ENCODE assay signal across 1 cellular context in the genomic region with DNA sequence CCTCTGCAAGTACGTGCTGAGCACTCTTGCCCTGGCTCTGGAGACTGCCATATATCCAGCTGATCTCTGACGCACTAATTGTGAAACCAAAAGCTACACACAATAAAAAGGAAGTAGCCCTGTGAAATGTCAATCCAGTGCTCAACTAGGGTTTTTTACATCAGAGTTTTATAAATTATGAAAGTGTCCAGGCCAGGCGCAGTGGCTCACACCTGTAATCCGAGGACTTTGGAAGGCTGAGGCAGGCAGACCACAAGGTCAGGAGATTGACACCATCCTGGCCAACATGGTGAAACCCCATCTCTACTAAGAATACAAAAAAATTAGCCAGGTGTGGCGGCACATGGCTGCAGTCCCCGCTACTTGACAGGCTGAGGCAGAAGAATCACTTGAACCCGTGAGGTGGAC.
A peak's percentile ranks its signal among the peaks of the same experiment; 100 is the strongest.
TF ChIP-seq lines count a peak whose summit lies in the region.

No MANE protein-coding gene starts in this region.

TF ChIP-seq in GM12878, 131 proteins besides CTCF, POLR2A, EP300 and RAD21 (continues in another document):
- TF ChIP-seq, protein P1, sequence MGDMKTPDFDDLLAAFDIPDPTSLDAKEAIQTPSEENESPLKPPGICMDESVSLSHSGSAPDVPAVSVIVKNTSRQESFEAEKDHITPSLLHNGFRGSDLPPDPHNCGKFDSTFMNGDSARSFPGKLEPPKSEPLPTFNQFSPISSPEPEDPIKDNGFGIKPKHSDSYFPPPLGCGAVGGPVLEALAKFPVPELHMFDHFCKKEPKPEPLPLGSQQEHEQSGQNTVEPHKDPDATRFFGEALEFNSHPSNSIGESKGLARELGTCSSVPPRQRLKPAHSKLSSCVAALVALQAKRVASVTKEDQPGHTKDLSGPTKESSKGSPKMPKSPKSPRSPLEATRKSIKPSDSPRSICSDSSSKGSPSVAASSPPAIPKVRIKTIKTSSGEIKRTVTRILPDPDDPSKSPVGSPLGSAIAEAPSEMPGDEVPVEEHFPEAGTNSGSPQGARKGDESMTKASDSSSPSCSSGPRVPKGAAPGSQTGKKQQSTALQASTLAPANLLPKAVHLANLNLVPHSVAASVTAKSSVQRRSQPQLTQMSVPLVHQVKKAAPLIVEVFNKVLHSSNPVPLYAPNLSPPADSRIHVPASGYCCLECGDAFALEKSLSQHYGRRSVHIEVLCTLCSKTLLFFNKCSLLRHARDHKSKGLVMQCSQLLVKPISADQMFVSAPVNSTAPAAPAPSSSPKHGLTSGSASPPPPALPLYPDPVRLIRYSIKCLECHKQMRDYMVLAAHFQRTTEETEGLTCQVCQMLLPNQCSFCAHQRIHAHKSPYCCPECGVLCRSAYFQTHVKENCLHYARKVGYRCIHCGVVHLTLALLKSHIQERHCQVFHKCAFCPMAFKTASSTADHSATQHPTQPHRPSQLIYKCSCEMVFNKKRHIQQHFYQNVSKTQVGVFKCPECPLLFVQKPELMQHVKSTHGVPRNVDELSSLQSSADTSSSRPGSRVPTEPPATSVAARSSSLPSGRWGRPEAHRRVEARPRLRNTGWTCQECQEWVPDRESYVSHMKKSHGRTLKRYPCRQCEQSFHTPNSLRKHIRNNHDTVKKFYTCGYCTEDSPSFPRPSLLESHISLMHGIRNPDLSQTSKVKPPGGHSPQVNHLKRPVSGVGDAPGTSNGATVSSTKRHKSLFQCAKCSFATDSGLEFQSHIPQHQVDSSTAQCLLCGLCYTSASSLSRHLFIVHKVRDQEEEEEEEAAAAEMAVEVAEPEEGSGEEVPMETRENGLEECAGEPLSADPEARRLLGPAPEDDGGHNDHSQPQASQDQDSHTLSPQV (IDR thresholded peaks at IDR 0.05) = 0 out of 2 replicates have a peak, but pooled peaks have one; percentile 28
- TF ChIP-seq RUNX3 (IDR thresholded peaks at IDR 0.05; ENCODE audit: low read length) (peak; percentile 80), NR2F1 (conservative IDR thresholded peaks at IDR 0.05) (peak; percentile 97), IKZF1 (conservative IDR thresholded peaks at IDR 0.05) (peak; percentile 92), JUND (IDR thresholded peaks at IDR 0.05; ENCODE audit: low read depth, low read length) (peak; percentile 50; the same call in 1 of the 2 replicates), KLF5 (IDR thresholded peaks at IDR 0.05; ENCODE audit: partially characterized antibody) (peak; percentile 73), RFX5 (IDR thresholded peaks at IDR 0.05; ENCODE audit: low read depth, low read length) (no peak), E2F8 (IDR thresholded peaks at IDR 0.05; ENCODE audit: low read depth, partially characterized antibody) (peak; percentile 36), IRF4 (IDR thresholded peaks at IDR 0.05; ENCODE audit: low read depth, low read length) (0 out of 2 replicates have a peak, but pooled peaks have one; percentile 21), CREB1 (IDR thresholded peaks at IDR 0.05; ENCODE audit: low read depth) (peak; percentile 86), SPI1 (IDR thresholded peaks at IDR 0.05; ENCODE audit: borderline replicate concordance, insufficient read depth, low read depth, low read length) (peak; percentile 82), YY1 (IDR thresholded peaks at IDR 0.05; ENCODE audit: low read depth, low read length) (peak; percentile 43; the same call in 1 of the 2 replicates), JUNB (IDR thresholded peaks at IDR 0.05) (peak; percentile 70), CEBPZ (IDR thresholded peaks at IDR 0.05; ENCODE audit: low read depth, low read length) (no peak), LARP7 (IDR thresholded peaks at IDR 0.05) (no peak), GATAD2B (conservative IDR thresholded peaks at IDR 0.05; ENCODE audit: low read depth) (0 out of 2 replicates have a peak, but pooled peaks have one; percentile 52), GABPA (IDR thresholded peaks at IDR 0.05; ENCODE audit: low read depth) (peak; percentile 23; the same call in 1 of the 2 replicates), ETV6 (conservative IDR thresholded peaks at IDR 0.05 in 1 of 2, IDR thresholded peaks at IDR 0.05 in 1 of 2; ENCODE audit: borderline replicate concordance in 1 of 2, low read depth in 1 of 2) (no peak; a peak in 1 of 4 replicates), MTA2 (IDR thresholded peaks at IDR 0.05; ENCODE audit: low read depth) (peak; percentile 93), PAX5 (IDR thresholded peaks at IDR 0.05; ENCODE audit: borderline replicate concordance, low read depth, low read length) (peak; percentile 53; the same call in 1 of the 2 replicates), BMI1 (IDR thresholded peaks at IDR 0.05; ENCODE audit: borderline replicate concordance) (0 out of 2 replicates have a peak, but pooled peaks have one; percentile 48), MEF2A (IDR thresholded peaks at IDR 0.05; ENCODE audit: insufficient read depth, low read depth, low read length) (peak; percentile 18; the same call in 1 of the 2 replicates), MEF2B (IDR thresholded peaks at IDR 0.05; ENCODE audit: partially characterized antibody, poor library complexity, severe bottlenecking) (peak; percentile 56), TCF12 (IDR thresholded peaks at IDR 0.05; ENCODE audit: low read depth, low read length) (peak; percentile 72; the same call in 1 of the 2 replicates), DPF2 (IDR thresholded peaks at IDR 0.05) (peak; percentile 85), NBN (IDR thresholded peaks at IDR 0.05) (peak; percentile 93), SIX5 (IDR thresholded peaks at IDR 0.05; ENCODE audit: low read depth, low read length, severe bottlenecking) (no peak), RAD51 (IDR thresholded peaks at IDR 0.05) (peak; percentile 67; the same call in 1 of the 2 replicates), ZBED1 (IDR thresholded peaks at IDR 0.05; ENCODE audit: borderline replicate concordance) (peak; percentile 42; the same call in 1 of the 2 replicates), FOXM1 (IDR thresholded peaks at IDR 0.05; ENCODE audit: low read depth, low read length) (no peak; the same call in 1 of the 2 replicates), EGR1 (IDR thresholded peaks at IDR 0.05; ENCODE audit: borderline replicate concordance in 1 of 2, low read depth in 2 of 2, low read length in 2 of 2) (no peak), BACH1 (IDR thresholded peaks at IDR 0.05; ENCODE audit: borderline replicate concordance) (peak; percentile 49; the same call in 1 of the 2 replicates), EED (IDR thresholded peaks at IDR 0.05; ENCODE audit: low read depth) (peak; percentile 95), CBX5 (IDR thresholded peaks at IDR 0.05; ENCODE audit: low read depth) (no peak; the same call in 1 of the 2 replicates), CBFB (IDR thresholded peaks at IDR 0.05; ENCODE audit: low read depth) (peak; percentile 67; the same call in 1 of the 2 replicates), ATF3 (IDR thresholded peaks at IDR 0.05; ENCODE audit: borderline replicate concordance, extremely low read depth, low read depth, low read length) (no peak), HDGF (IDR thresholded peaks at IDR 0.05) (peak; percentile 66), TBL1XR1 (IDR thresholded peaks at IDR 0.05; ENCODE audit: low read depth, low read length) (no peak), MXI1 (IDR thresholded peaks at IDR 0.05; ENCODE audit: low read depth, low read length) (peak; percentile 51; the same call in 1 of the 2 replicates)
- TF ChIP-seq, protein P2, sequence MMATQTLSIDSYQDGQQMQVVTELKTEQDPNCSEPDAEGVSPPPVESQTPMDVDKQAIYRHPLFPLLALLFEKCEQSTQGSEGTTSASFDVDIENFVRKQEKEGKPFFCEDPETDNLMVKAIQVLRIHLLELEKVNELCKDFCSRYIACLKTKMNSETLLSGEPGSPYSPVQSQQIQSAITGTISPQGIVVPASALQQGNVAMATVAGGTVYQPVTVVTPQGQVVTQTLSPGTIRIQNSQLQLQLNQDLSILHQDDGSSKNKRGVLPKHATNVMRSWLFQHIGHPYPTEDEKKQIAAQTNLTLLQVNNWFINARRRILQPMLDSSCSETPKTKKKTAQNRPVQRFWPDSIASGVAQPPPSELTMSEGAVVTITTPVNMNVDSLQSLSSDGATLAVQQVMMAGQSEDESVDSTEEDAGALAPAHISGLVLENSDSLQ (IDR thresholded peaks at IDR 0.05) = peak; percentile 94
- TF ChIP-seq, protein P3, sequence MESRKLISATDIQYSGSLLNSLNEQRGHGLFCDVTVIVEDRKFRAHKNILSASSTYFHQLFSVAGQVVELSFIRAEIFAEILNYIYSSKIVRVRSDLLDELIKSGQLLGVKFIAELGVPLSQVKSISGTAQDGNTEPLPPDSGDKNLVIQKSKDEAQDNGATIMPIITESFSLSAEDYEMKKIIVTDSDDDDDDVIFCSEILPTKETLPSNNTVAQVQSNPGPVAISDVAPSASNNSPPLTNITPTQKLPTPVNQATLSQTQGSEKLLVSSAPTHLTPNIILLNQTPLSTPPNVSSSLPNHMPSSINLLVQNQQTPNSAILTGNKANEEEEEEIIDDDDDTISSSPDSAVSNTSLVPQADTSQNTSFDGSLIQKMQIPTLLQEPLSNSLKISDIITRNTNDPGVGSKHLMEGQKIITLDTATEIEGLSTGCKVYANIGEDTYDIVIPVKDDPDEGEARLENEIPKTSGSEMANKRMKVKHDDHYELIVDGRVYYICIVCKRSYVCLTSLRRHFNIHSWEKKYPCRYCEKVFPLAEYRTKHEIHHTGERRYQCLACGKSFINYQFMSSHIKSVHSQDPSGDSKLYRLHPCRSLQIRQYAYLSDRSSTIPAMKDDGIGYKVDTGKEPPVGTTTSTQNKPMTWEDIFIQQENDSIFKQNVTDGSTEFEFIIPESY (IDR thresholded peaks at IDR 0.05) = 0 out of 2 replicates have a peak, but pooled peaks have one; percentile 33
- TF ChIP-seq, protein P4, sequence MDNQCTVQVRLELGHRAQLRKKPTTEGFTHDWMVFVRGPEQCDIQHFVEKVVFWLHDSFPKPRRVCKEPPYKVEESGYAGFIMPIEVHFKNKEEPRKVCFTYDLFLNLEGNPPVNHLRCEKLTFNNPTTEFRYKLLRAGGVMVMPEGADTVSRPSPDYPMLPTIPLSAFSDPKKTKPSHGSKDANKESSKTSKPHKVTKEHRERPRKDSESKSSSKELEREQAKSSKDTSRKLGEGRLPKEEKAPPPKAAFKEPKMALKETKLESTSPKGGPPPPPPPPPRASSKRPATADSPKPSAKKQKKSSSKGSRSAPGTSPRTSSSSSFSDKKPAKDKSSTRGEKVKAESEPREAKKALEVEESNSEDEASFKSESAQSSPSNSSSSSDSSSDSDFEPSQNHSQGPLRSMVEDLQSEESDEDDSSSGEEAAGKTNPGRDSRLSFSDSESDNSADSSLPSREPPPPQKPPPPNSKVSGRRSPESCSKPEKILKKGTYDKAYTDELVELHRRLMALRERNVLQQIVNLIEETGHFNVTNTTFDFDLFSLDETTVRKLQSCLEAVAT (IDR thresholded peaks at IDR 0.05) = peak; percentile 84
